ENCODE assay signal across 8 cellular contexts in the genomic region with DNA sequence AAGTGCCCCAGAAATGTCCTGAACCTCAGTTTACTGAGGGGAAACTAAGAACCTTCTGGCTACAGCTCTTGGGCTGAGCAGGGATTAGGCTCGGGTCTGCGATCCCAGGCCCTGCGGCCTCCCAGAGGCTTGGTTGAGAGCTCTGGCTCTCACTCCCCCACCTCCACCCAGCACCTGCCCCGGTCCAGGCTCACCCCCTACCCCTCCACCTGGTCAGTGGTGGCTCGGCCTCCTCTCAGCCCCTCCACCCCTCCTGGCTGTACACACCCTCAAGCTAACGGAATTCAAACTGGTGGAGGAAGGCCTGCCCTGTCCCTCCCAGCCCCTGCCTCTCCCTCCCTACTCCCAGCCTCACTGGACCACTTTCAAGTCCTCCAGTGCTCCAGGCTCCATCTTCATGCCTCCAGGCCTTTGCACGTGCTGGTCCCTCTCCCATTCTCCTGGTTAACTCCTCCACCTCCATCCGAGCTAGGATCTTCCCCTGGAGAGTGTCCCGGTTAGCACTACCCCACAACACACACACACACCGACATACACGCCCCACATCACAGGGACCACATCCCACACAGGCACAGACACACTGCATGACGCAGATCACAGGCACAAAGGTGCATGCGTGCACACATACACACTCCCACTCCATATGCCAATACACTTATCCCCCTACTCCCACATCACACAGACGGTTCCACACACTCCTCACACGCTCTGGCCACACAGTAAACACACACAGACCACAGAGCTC.
A peak's percentile ranks its signal among the peaks of the same experiment; 100 is the strongest.
DNase-seq lines count a peak whose midpoint lies in the region; ATAC-seq and TF ChIP-seq lines count a peak whose summit lies in the region.

No MANE protein-coding gene starts in this region.

- BruUV-seq in IMR-90 (replicated peaks; lab: Mats Ljungman, UMichigan), result no TSS peak

- H2AK9ac ChIP-seq in IMR-90 (replicated peaks; ENCODE audit: low read depth, low read length, poor library complexity), result peak overlapping the region; percentile 98

- H3K27me3 Mint-ChIP-seq in activated T-cell treated with anti-CD3 and anti-CD28 coated beads, Interleukin-2, amount 50 U/mL, for 24 hours, result no peaks in the 10 kb centered on the region
- no peaks in the 10 kb centered on the region for H3K27me3 Mint-ChIP-seq in progenitor cell of endocrine pancreas

- peak overlapping the region; percentile 100 for H2BK120ac ChIP-seq in IMR-90 (ENCODE audit: low read depth, low read length)

- H3K9me3 Mint-ChIP-seq in activated T-cell treated with anti-CD3 and anti-CD28 coated beads, Interleukin-2, amount 50 U/mL, for 24 hours, result no peaks in the 10 kb centered on the region
- H3K9me3 Mint-ChIP-seq in progenitor cell of endocrine pancreas (ENCODE audit: low read depth), result no peaks in the 10 kb centered on the region

- dilution Hi-C loops in IMR-90 (cut with HindIII; ENCODE audit: low sequenced_read_pairs, unreplicated experiment), result no loop called here

- H3K27me3 ChIP-seq in IMR-90 (ENCODE audit: control insufficient read depth, insufficient read depth, low read length), result no peaks in the 10 kb centered on the region

- H3K36me3 ChIP-seq in IMR-90 (ENCODE audit: control insufficient read depth, insufficient read depth, low read length), result peaks cover 2% of the 10 kb centered on the region; the same call in 1 of the 2 replicates

- H2AK5ac ChIP-seq in IMR-90 (ENCODE audit: low read depth, low read length), result peak overlapping the region; percentile 100

- H3K27ac ChIP-seq in IMR-90 (ENCODE audit: insufficient read depth, low read length), result peak overlapping the region; percentile 99

- H3K9me3 ChIP-seq in IMR-90 (ENCODE audit: control insufficient read depth, insufficient read depth, low read length), result no peaks in the 10 kb centered on the region

- H4K20me1 ChIP-seq in IMR-90 (ENCODE audit: insufficient read depth, low read length), result no peaks in the 10 kb centered on the region; the same call in 1 of the 2 replicates

- H3K4me1 ChIP-seq in IMR-90 (ENCODE audit: control insufficient read depth, insufficient read depth, low read length), result peaks cover 53% of the 10 kb centered on the region

- H4K91ac ChIP-seq in IMR-90 (ENCODE audit: insufficient read depth, low read depth, low read length), result peak overlapping the region; percentile 100

- POLR2A ChIA-PET in IMR-90 (lab: Charles Lee; ENCODE audit: unreplicated experiment), result interaction anchor here (0.6 kb wide), 2 partner anchors 85 to 185 kb away, joined by 4 to 8 read pairs; no protein-coding TSS in a partner anchor

- H3K4ac ChIP-seq in IMR-90 (ENCODE audit: low read depth, low read length), result peak overlapping the region; percentile 100

- H3K4me3 ChIP-seq in IMR-90 (ENCODE audit: insufficient read depth, low read depth, low read length) (peak overlapping the region; percentile 24), fibroblast of the aortic adventitia (ENCODE audit: low read depth, low read length) (peak overlapping the region; percentile 62)

- peaks cover 63% of the 10 kb centered on the region for H3K4me1 Mint-ChIP-seq in activated T-cell treated with anti-CD3 and anti-CD28 coated beads, Interleukin-2, amount 50 U/mL, for 24 hours (ENCODE audit: low read depth)
- H3K4me1 Mint-ChIP-seq in progenitor cell of endocrine pancreas (ENCODE audit: low read depth), result peaks cover 57% of the 10 kb centered on the region

- TF ChIP-seq CTCF in IMR-90 (conservative IDR thresholded peaks at IDR 0.05; ENCODE audit: low read depth, low read length), result no peak
- no peak for TF ChIP-seq CTCF in fibroblast of the aortic adventitia (IDR thresholded peaks at IDR 0.05; ENCODE audit: insufficient read depth, low read length)
- TF ChIP-seq CTCF in progenitor cell of endocrine pancreas (IDR thresholded peaks at IDR 0.05; ENCODE audit: unreplicated experiment), result no peak

- H3K9ac ChIP-seq in IMR-90 (ENCODE audit: low read depth, low read length), result peak overlapping the region; percentile 76

- H3K4me2 ChIP-seq in IMR-90 (ENCODE audit: low read depth, low read length), result peak overlapping the region; percentile 88

- peak overlapping the region; percentile 99 for H3K14ac ChIP-seq in IMR-90 (replicated peaks; ENCODE audit: low read depth, low read length)

- peaks cover 10 to 71% of the 10 kb centered on the region in 2 experiments for H3K79me1 ChIP-seq in IMR-90 (ENCODE audit: low read depth in 1 of 2, low read length in 2 of 2)

- H3K56ac ChIP-seq in IMR-90 (ENCODE audit: extremely low read depth, insufficient read depth, low read length), result peak overlapping the region; percentile 98

- peak overlapping the region; percentile 99 for H3K18ac ChIP-seq in IMR-90 (ENCODE audit: low read depth, low read length)

- peak overlapping the region; percentile 91 for H3K4me3 Mint-ChIP-seq in activated T-cell treated with anti-CD3 and anti-CD28 coated beads, Interleukin-2, amount 50 U/mL, for 24 hours
- H3K4me3 Mint-ChIP-seq in progenitor cell of endocrine pancreas (ENCODE audit: low read depth), result peak overlapping the region; percentile 67

- peak overlapping the region; percentile 86 for H2BK20ac ChIP-seq in IMR-90 (ENCODE audit: low read depth, low read length)

- TF ChIP-seq POLR2A in IMR-90 (IDR thresholded peaks at IDR 0.05; ENCODE audit: low read depth, low read length), result no peak

- WGBS in IMR-90 (ENCODE audit: extremely low coverage in 2 of 2, insufficient read length in 1 of 2), 2 experiments, result 63% methylated on average over 11 of the region's 15 CpGs; no CpG with 5 or more reads in 1 of the 2 experiments

- peak overlapping the region; percentile 89 for H2BK15ac ChIP-seq in IMR-90 (ENCODE audit: low read depth, low read length)

- peaks cover 43% of the 10 kb centered on the region for H3K36me3 Mint-ChIP-seq in activated T-cell treated with anti-CD3 and anti-CD28 coated beads, Interleukin-2, amount 50 U/mL, for 24 hours (ENCODE audit: low read depth)
- no peaks in the 10 kb centered on the region for H3K36me3 Mint-ChIP-seq in progenitor cell of endocrine pancreas (ENCODE audit: insufficient read depth)

- H4K5ac ChIP-seq in IMR-90 (ENCODE audit: low read depth, low read length), result peak overlapping the region; percentile 65

- H2BK5ac ChIP-seq in IMR-90 (ENCODE audit: low read depth, low read length, poor library complexity, severe bottlenecking), result peak overlapping the region; percentile 99

- peak overlapping the region; percentile 99 for H3K23ac ChIP-seq in IMR-90 (ENCODE audit: low read depth, low read length)

- in situ Hi-C loops in IMR-90 (cut with MboI; ENCODE audit: low sequenced_read_pairs) (no loop called here), ACHN (cut with HindIII; ENCODE audit: low pct_ligation_motif_present, low pct_unique_long_range_greater_than_20kb, low sequenced_read_pairs) (no loop called here)

- peak overlapping the region; percentile 98 for H3K27ac Mint-ChIP-seq in activated T-cell treated with anti-CD3 and anti-CD28 coated beads, Interleukin-2, amount 50 U/mL, for 24 hours
- peak overlapping the region; percentile 98 for H3K27ac Mint-ChIP-seq in progenitor cell of endocrine pancreas

- DNase-seq in IMR-90 (peak; percentile 45), fibroblast of the aortic adventitia (ENCODE audit: low read depth) (peak; percentile 69), progenitor cell of endocrine pancreas (ENCODE audit: low spot score, unreplicated experiment) (no peak), ACHN (no peak)
- peak; percentile 68 for DNase-seq in activated T-cell treated with anti-CD3 and anti-CD28 coated beads, Interleukin-2, amount 50 U/mL, for 24 hours
- no peak for DNase-seq in activated CD4-positive, CD25-positive, alpha-beta regulatory T cell treated with anti-CD3 and anti-CD28 coated beads, Interleukin-2, amount 50 U/mL, for 72 hours

- peaks cover 20% of the 10 kb centered on the region for H3K9me1 ChIP-seq in IMR-90 (ENCODE audit: insufficient read depth, low read length)

- H2AFZ ChIP-seq in IMR-90 (replicated peaks; ENCODE audit: low read length, poor library complexity), result peak overlapping the region; percentile 77

- H4K8ac ChIP-seq in IMR-90 (ENCODE audit: low read depth in 2 of 2, low read length in 2 of 2), result peak overlapping the region; percentile 99 to 100

- CTCF ChIA-PET in IMR-90 (lab: Yijun Ruan, JAX), result interaction anchor here (0.5 to 0.7 kb wide), 3 partner anchors 14 to 140 kb away, joined by 3 to 9 read pairs (median 3); no protein-coding TSS in a partner anchor

- ATAC-seq in IMR-90 (ENCODE audit: low read depth) (no peak), HG02763 (IDR thresholded peaks at IDR 0.05; ENCODE audit: unreplicated experiment) (no peak), GM21423 (IDR thresholded peaks at IDR 0.05; ENCODE audit: unreplicated experiment) (no peak)

- intact Hi-C loops in IMR-90 (cut with micrococcal nuclease), result loop anchor here (2.0 kb wide), 1 partner anchor 121 kb away; no protein-coding TSS in a partner anchor

- TF ChIP-seq RAD21 in IMR-90 (IDR thresholded peaks at IDR 0.05; ENCODE audit: low read length), result no peak

TF ChIP-seq in IMR-90, 13 proteins besides CTCF, POLR2A, EP300 and RAD21:
- TF ChIP-seq CHD1 (IDR thresholded peaks at IDR 0.05; ENCODE audit: low read depth, low read length) (no peak), FOS (IDR thresholded peaks at IDR 0.05; ENCODE audit: low read depth, low read length) (no peak), RCOR1 (IDR thresholded peaks at IDR 0.05; ENCODE audit: insufficient replicate concordance, low read length) (no peak), MAZ (IDR thresholded peaks at IDR 0.05; ENCODE audit: borderline replicate concordance, low read depth, low read length) (0 out of 2 replicates have a peak, but pooled peaks have one; percentile 14), BHLHE40 (IDR thresholded peaks at IDR 0.05; ENCODE audit: low read depth, low read length) (peak; percentile 67)

Comparison
In these comparisons a context has a peak if more than half of its experiments do, and no peak if none do; other contexts are left out.
1. DNase-seq: peak in IMR-90 (single experiment), activated T-cell treated with anti-CD3 and anti-CD28 coated beads, Interleukin-2, amount 50 U/mL, for 24 hours (single experiment) and fibroblast of the aortic adventitia (single experiment); none in progenitor cell of endocrine pancreas (single experiment), activated CD4-positive, CD25-positive, alpha-beta regulatory T cell treated with anti-CD3 and anti-CD28 coated beads, Interleukin-2, amount 50 U/mL, for 72 hours (single experiment) and ACHN (single experiment).